In the genomic region with DNA sequence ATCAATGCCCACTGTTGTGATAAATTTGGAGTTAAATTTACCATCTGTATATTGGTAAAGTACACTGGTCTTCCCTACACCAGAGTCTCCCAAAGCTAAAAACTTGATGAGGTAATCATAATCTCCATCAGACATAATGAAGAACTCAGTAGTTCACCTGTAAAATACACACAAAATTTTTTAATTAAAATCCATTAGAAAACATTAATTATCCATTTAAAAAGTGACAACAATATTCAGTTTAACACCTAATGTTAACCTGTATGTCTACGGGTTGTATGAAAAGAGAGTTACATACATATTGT, we compare ENCODE assay signal across 36 cellular contexts.
"Had no signal": no experiment of that assay in that cellular context is flagged by ENCODE, and none has a peak within 500 bp of the region (broad histone marks: within the 10 kb centered on the region; RNA-seq: fewer than 3 reads in every experiment).

No MANE protein-coding gene starts in this region.

- H3K36me3 Mint-ChIP-seq: WTC11 had no signal

- H3K27ac Mint-ChIP-seq: activated naive CD4-positive, alpha-beta T cell treated with anti-CD3 and anti-CD28 coated beads, Interleukin-2, amount 10 ng/mL, durations not matched to agents 7 days and 5 days; activated naive CD8-positive, alpha-beta T cell; activated T-helper 1 cell treated with anti-CD3 and anti-CD28 coated beads, Interleukin-12 subunit alpha, Interleukin-12 subunit beta, Interleukin-2, Interleukin-4 antibody, amounts not matched to agents 30 ng/mL and 10 ng/mL and 1 ng/mL, durations not matched to agents 14 hours and 24 hours and 36 hours; T-helper 1 cell treated with Interleukin-12 subunit alpha and Interleukin-12 subunit beta and Interleukin-4 antibody, amounts not matched to agents 30 μg/mL and 1 μg/mL, for 36 hours; T-helper 2 cell treated with Interferon-gamma antibody and Interleukin-4, amounts not matched to agents 5 μg/mL and 100 μg/mL, for 36 hours; WTC11 had no signal

- H3K27ac ChIP-seq: ascending aorta, cardiac muscle cell, KMS-11, Peyer's patch, SJSA1 had no signal

- H3K36me3 ChIP-seq: ascending aorta, cardiac muscle cell, Peyer's patch had no signal

- H3K4me1 ChIP-seq: ascending aorta, Peyer's patch, SJSA1 had no signal

- ATAC-seq: activated CD4-positive, CD25-positive, alpha-beta regulatory T cell treated with anti-CD3 and anti-CD28 coated beads, Interleukin-2, amount 50 U/mL, for 24 hours; activated CD8-positive, alpha-beta T cell treated with anti-CD3 and anti-CD28 coated beads for 36 hours; PC-3; WTC11 had no signal

- H3K27me3 ChIP-seq: ascending aorta, cardiac muscle cell, Peyer's patch, SJSA1 had no signal

- H3K27me3 Mint-ChIP-seq: activated CD8-positive, alpha-beta T cell treated with anti-CD3 and anti-CD28 coated beads for 36 hours; activated naive CD4-positive, alpha-beta T cell treated with anti-CD3 and anti-CD28 coated beads, Interleukin-2, amount 10 ng/mL, durations not matched to agents 7 days and 5 days; activated naive CD8-positive, alpha-beta T cell; central memory CD8-positive, alpha-beta T cell had no signal

- H3K4me3 ChIP-seq: ascending aorta, cardiac muscle cell, Peyer's patch, SJSA1 had no signal

- DNase-seq: activated CD4-positive, alpha-beta T cell treated with anti-CD3 and anti-CD28 coated beads for 4 hours; activated CD4-positive, alpha-beta T cell treated with anti-CD3 and anti-CD28 coated beads, Interleukin-2, amount 50 U/mL, for 1 hour; activated CD8-positive, alpha-beta T cell treated with anti-CD3 and anti-CD28 coated beads for 36 hours; activated effector memory CD4-positive, alpha-beta T cell treated with Interleukin-2 at 50 U/mL for 16 hours; activated naive CD4-positive, alpha-beta T cell treated with anti-CD3 and anti-CD28 coated beads, Interleukin-2, amount 10 ng/mL, durations not matched to agents 7 days and 5 days; activated T-cell treated with anti-CD3 and anti-CD28 coated beads, Interleukin-2, amount 50 U/mL, for 1 hour; amygdala; MM.1S; MV-4-11; NCI-H1092 treated with DMSO at 0.1 percent for 48 hours; NCI-H1417; NCI-H146; NCI-H187; NCI-H2029 treated with DMSO at 0.1 percent for 48 hours; NCI-H2107; NCI-H2171; NCI-H510A; NCI-H526; NCI-H748 treated with DMSO at 0.1 percent for 48 hours; NK-92 treated with Interleukin-12 subunit alpha and Interleukin-12 subunit beta, amount 100 ng/mL, for 24 hours; PC-3; Peyer's patch; RPMI8226; SHP77 treated with DMSO at 0.1 percent for 48 hours; SK-N-SH had no signal

- H3K4me3 Mint-ChIP-seq: activated naive CD4-positive, alpha-beta T cell treated with anti-CD3 and anti-CD28 coated beads, Interleukin-2, amount 10 ng/mL, durations not matched to agents 7 days and 5 days; activated T-helper 1 cell treated with anti-CD3 and anti-CD28 coated beads, Interleukin-12 subunit alpha, Interleukin-12 subunit beta, Interleukin-2, Interleukin-4 antibody, amounts not matched to agents 30 ng/mL and 10 ng/mL and 1 ng/mL, durations not matched to agents 14 hours and 24 hours and 36 hours; central memory CD8-positive, alpha-beta T cell; T-helper 1 cell treated with Interleukin-12 subunit alpha and Interleukin-12 subunit beta and Interleukin-4 antibody, amounts not matched to agents 30 μg/mL and 1 μg/mL, for 36 hours; T-helper 2 cell treated with Interferon-gamma antibody and Interleukin-4, amounts not matched to agents 5 μg/mL and 100 μg/mL, for 36 hours; WTC11 had no signal

- H3K9me3 Mint-ChIP-seq: activated CD8-positive, alpha-beta T cell treated with anti-CD3 and anti-CD28 coated beads for 36 hours; activated naive CD4-positive, alpha-beta T cell treated with anti-CD3 and anti-CD28 coated beads, Interleukin-2, amount 10 ng/mL, durations not matched to agents 7 days and 5 days; activated T-helper 1 cell treated with anti-CD3 and anti-CD28 coated beads, Interleukin-12 subunit alpha, Interleukin-12 subunit beta, Interleukin-2, Interleukin-4 antibody, amounts not matched to agents 30 ng/mL and 10 ng/mL and 1 ng/mL, durations not matched to agents 14 hours and 24 hours and 36 hours; central memory CD8-positive, alpha-beta T cell; T-helper 1 cell treated with Interleukin-12 subunit alpha and Interleukin-12 subunit beta and Interleukin-4 antibody, amounts not matched to agents 30 μg/mL and 1 μg/mL, for 36 hours; T-helper 2 cell treated with Interferon-gamma antibody and Interleukin-4, amounts not matched to agents 5 μg/mL and 100 μg/mL, for 36 hours; WTC11 had no signal

- H3K9me3 ChIP-seq: ascending aorta, Peyer's patch, SJSA1, SK-N-SH had no signal
